Comparison of ENCODE assay signal across 9 cellular contexts in the genomic region with DNA sequence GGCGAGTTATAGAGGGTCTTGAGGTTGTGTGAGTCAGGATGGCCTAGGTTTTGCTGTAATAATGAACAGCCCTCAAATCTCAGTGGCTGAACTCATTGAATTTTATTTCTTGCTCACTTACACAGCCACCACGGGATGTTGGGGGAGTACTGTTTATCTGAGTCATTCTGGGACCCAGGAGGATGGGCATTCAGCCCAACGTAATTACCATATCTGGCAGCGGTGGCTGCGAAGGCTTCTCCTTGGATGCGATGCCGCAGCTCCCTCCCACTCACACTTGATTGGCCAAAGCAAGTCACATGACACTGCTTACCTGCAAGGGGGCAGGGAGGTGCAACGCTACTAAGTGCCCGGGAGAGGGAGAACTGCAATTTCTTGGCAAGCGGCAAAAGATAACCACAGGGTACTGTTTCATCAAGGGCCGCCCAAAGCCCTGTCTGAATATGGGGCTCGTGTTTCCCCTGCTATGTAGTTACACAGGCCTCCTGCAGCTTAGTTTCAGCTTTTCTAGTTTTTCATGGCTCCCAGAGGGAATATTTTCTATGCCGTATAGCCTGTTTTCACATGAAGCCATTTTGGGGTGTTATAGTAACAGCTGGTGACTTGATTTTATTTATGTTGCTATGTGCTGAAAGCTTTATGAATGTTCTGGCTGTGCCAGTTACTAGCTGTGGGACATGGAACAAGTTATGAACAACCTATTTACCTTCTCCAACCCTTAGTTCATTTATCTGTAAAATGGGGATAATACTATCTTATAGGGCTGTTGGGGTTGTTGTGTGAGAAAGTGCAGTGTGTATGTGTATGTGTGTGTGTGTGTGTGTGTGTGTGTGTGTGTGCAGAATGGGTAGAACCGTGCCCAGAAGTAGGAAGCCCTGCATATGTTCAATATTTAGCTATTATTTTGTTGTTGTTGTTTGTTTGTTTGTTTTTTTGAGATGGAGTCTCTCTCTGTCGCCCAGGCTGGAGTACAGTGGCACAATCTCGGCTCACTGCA. TPM values are rescaled to one million over a fixed set of nuclear protein-coding genes. Genes with fewer than 3 reads are reported as not detected.
A peak's percentile ranks its signal among the peaks of the same experiment; 100 is the strongest.
DNase-seq lines count a peak whose midpoint lies in the region; ATAC-seq, FAIRE-seq and TF ChIP-seq lines count a peak whose summit lies in the region.
"Had no signal": no experiment of that assay in that cellular context is flagged by ENCODE, and none has a peak within 500 bp of the region (broad histone marks: within the 10 kb centered on the region; RNA-seq: fewer than 3 reads in every experiment).

No MANE protein-coding gene starts in this region.

- POLR2A ChIA-PET in HepG2 (lab: Yijun Ruan, JAX) = interaction anchor here (1.6 kb wide), 1 partner anchor 13 kb away, joined by 5 read pairs; no protein-coding TSS in a partner anchor

- H4K20me1 ChIP-seq in HepG2 (ENCODE audit: insufficient read depth, low read length) = no peaks in the 10 kb centered on the region

- H3K4me3 Mint-ChIP-seq in T-helper 2 cell treated with Interferon-gamma antibody and Interleukin-4, amounts not matched to agents 5 μg/mL and 100 μg/mL, for 36 hours = no peak overlapping the region
- H3K4me3 Mint-ChIP-seq: activated naive CD8-positive, alpha-beta T cell had no signal

- no peak for FAIRE-seq in HepG2 (lab: Jason Lieb, UNC)

- H3K4me1 Mint-ChIP-seq in T-helper 2 cell treated with Interferon-gamma antibody and Interleukin-4, amounts not matched to agents 5 μg/mL and 100 μg/mL, for 36 hours (ENCODE audit: low read depth) = no peaks in the 10 kb centered on the region

- in situ Hi-C loops in astrocyte of the spinal cord (cut with HindIII; ENCODE audit: low sequenced_read_pairs) (no loop called here), HepG2 (cut with HindIII; ENCODE audit: extremely low pct_ligation_motif_present, low pct_unique_long_range_greater_than_20kb) (no loop called here)

- no peak for TF ChIP-seq EP300 in HepG2 (IDR thresholded peaks at IDR 0.05; ENCODE audit: low read depth in 2 of 2, low read length in 2 of 2)
- no peak for TF ChIP-seq EP300 in HepG2 (CRISPR knock-in tag; IDR thresholded peaks at IDR 0.05; ENCODE audit: borderline replicate concordance)

- H3K79me2 ChIP-seq in HepG2 (ENCODE audit: insufficient read depth, low read length) = no peaks in the 10 kb centered on the region

- H3K4me1 ChIP-seq in RWPE2 (ENCODE audit: insufficient read depth, poor library complexity, severe bottlenecking) = no peaks in the 10 kb centered on the region
- no peaks in the 10 kb centered on the region for H3K4me1 ChIP-seq in HepG2 (ENCODE audit: insufficient read depth, low read length)
- no peaks in the 10 kb centered on the region for H3K4me1 ChIP-seq in testis

- H3K27me3 ChIP-seq in RWPE2 (ENCODE audit: insufficient read depth, poor library complexity, severe bottlenecking) = no peaks in the 10 kb centered on the region
- no peaks in the 10 kb centered on the region for H3K27me3 ChIP-seq in HepG2 (ENCODE audit: control insufficient read depth in 1 of 2, insufficient read depth in 2 of 2, low read length in 2 of 2)
- H3K27me3 ChIP-seq in testis = no peaks in the 10 kb centered on the region

- CTCF ChIA-PET in HepG2 (lab: Yijun Ruan, JAX; ENCODE audit: low intra/inter-chr PET ratio, low total read pairs) = no interaction called here

- DNase-seq in T-helper 2 cell (peak in 4 of 5 experiments; percentile 31 to 90 (median 50)), RWPE2 (ENCODE audit: low spot score) (no peak), astrocyte of the spinal cord (ENCODE audit: low read depth, low spot score) (peak; percentile 88), HepG2 (ENCODE audit: low spot score) (peak; percentile 29), testis (peak; percentile 75), NOMO-1 treated with dmso at 0.1 percent for 144 hours (lab: John Stamatoyannopoulos, UW; ENCODE audit: unreplicated experiment) (no peak), SHP77 treated with DMSO at 0.1 percent for 48 hours (lab: John Stamatoyannopoulos, UW) (no peak)
- DNase-seq in T-helper 2 cell treated with Interferon-gamma antibody and Interleukin-4, amounts not matched to agents 5 μg/mL and 100 μg/mL, for 36 hours (ENCODE audit: low spot score) = no peak

- ATAC-seq in RWPE2 (ENCODE audit: low read depth) (no peak), HepG2 (peak; percentile 29; the same call in 1 of the 3 replicates)

- TF ChIP-seq POLR2A in HepG2 (IDR thresholded peaks at IDR 0.05; ENCODE audit: insufficient read depth in 1 of 2, low read depth in 2 of 2, low read length in 2 of 2) (no peak), testis (IDR thresholded peaks at IDR 0.05) (no peak)

- intact Hi-C loops in HepG2 (cut with micrococcal nuclease; ENCODE audit: unreplicated experiment) = no loop called here
- intact Hi-C loops in testis (cut with DNase I; ENCODE audit: low total_unique reads) = no loop called here

- H3K36me3 ChIP-seq in RWPE2 (ENCODE audit: low read depth) = no peaks in the 10 kb centered on the region; the same call in 1 of the 2 replicates
- H3K36me3 ChIP-seq in HepG2 (replicated peaks in 1 of 2; ENCODE audit: control insufficient read depth in 1 of 2, insufficient read depth in 2 of 2, low read length in 2 of 2) = no peaks in the 10 kb centered on the region
- H3K36me3 ChIP-seq in testis (ENCODE audit: low read depth, missing control alignments) = no peaks in the 10 kb centered on the region

- TF ChIP-seq CTCF in RWPE2 (IDR thresholded peaks at IDR 0.05; ENCODE audit: poor library complexity, severe bottlenecking) (peak; percentile 12), astrocyte of the spinal cord (IDR thresholded peaks at IDR 0.05; ENCODE audit: low read depth, low read length) (peak; percentile 25), HepG2 (CRISPR knock-in tag; IDR thresholded peaks at IDR 0.05) (0 out of 2 replicates have a peak, but pooled peaks have one; percentile 10), testis (IDR thresholded peaks at IDR 0.05) (no peak)

- no peak overlapping the region for H2AFZ ChIP-seq in HepG2 (ENCODE audit: low read length)

- no TSS peak for BruUV-seq in HepG2 (replicated peaks; lab: Mats Ljungman, UMichigan)

- H3K27me3 Mint-ChIP-seq in T-helper 2 cell treated with Interferon-gamma antibody and Interleukin-4, amounts not matched to agents 5 μg/mL and 100 μg/mL, for 36 hours (ENCODE audit: low read depth) = no peaks in the 10 kb centered on the region
- H3K27me3 Mint-ChIP-seq: activated naive CD8-positive, alpha-beta T cell had no signal

- 87% methylated on average over 11 of the region's 16 CpGs for WGBS in HepG2 (ENCODE audit: low lambda C conversion rate)
- 63 to 67% methylated on average over 12 to 16 of the region's 16 CpGs for WGBS in testis, 2 donors

- H3K9me3 Mint-ChIP-seq in T-helper 2 cell treated with Interferon-gamma antibody and Interleukin-4, amounts not matched to agents 5 μg/mL and 100 μg/mL, for 36 hours = no peaks in the 10 kb centered on the region

- peaks cover 23% of the 10 kb centered on the region for H3K36me3 Mint-ChIP-seq in T-helper 2 cell treated with Interferon-gamma antibody and Interleukin-4, amounts not matched to agents 5 μg/mL and 100 μg/mL, for 36 hours (ENCODE audit: low read depth)

- H3K9me3 ChIP-seq in RWPE2 (ENCODE audit: severe bottlenecking) = no peaks in the 10 kb centered on the region
- no peaks in the 10 kb centered on the region for H3K9me3 ChIP-seq in HepG2 (ENCODE audit: low read length)
- no peaks in the 10 kb centered on the region for H3K9me3 ChIP-seq in testis

- H3K9ac ChIP-seq in HepG2 (ENCODE audit: insufficient read depth, low read depth, low read length) = no peak overlapping the region

- H3K27ac ChIP-seq in RWPE2 (ENCODE audit: poor library complexity, severe bottlenecking) (no peak overlapping the region), HepG2 (ENCODE audit: extremely low read length, insufficient read depth, low read length) (no peak overlapping the region), testis (no peak overlapping the region)

- no peak for TF ChIP-seq RAD21 in HepG2 (CRISPR knock-in tag; IDR thresholded peaks at IDR 0.05)

- H3K27ac Mint-ChIP-seq in T-helper 2 cell treated with Interferon-gamma antibody and Interleukin-4, amounts not matched to agents 5 μg/mL and 100 μg/mL, for 36 hours = no peak overlapping the region
- H3K27ac Mint-ChIP-seq: activated naive CD8-positive, alpha-beta T cell had no signal

- H3K4me3 ChIP-seq in RWPE2 (ENCODE audit: severe bottlenecking) (no peak overlapping the region), astrocyte of the spinal cord (ENCODE audit: low read depth, low read length) (no peak overlapping the region), HepG2 (replicated peaks in 1 of 3; ENCODE audit: insufficient read depth in 1 of 3, low read depth in 2 of 3, low read length in 3 of 3) (no peak overlapping the region), testis (no peak overlapping the region)

- H3K4me2 ChIP-seq in HepG2 (ENCODE audit: low read depth, low read length) = no peak overlapping the region

RNA-seq across cellular contexts. Expression of a gene that starts 20.1 kb away (rescaled TPM):
- total RNA-seq in HepG2 (2016; rRNA removed; fragmentation: Illumina TruSeq; extraction: Trizol) (0.39 and 1.1 TPM in 2 replicates), testis (1 to 10 TPM; 5.8 to 7.2 TPM)
- 0.26 and 0.91 TPM in 2 replicates for total RNA-seq in HepG2 (2016; cell fraction: cytosol; rRNA removed; fragmentation: Illumina TruSeq; extraction: Trizol; ENCODE audit: low read depth)
- total RNA-seq in HepG2 (2016; cell fraction: insoluble cytoplasmic fraction; rRNA removed; fragmentation: Illumina TruSeq; extraction: Trizol) = 0.54 and 0.93 TPM in 2 replicates
- 0.43 and 1.00 TPM in 2 replicates for total RNA-seq in HepG2 (2016; cell fraction: membrane; rRNA removed; fragmentation: Illumina TruSeq; extraction: Trizol)
- 0.72 and 0.75 TPM in 2 replicates for total RNA-seq in HepG2 (2016; cell fraction: nucleus; rRNA removed; fragmentation: Illumina TruSeq; extraction: Trizol)
- polyA plus RNA-seq in HepG2 (2011; rRNA removed) (0.18 and 0.44 TPM in 2 replicates), testis (ENCODE audit: insufficient read depth, low read depth, low replicate concordance) (5.1 TPM)
- 0.28 and 0.43 TPM in 2 replicates for polyA plus RNA-seq in HepG2 (2011; cell fraction: cytosol; rRNA removed)
- 2.1 and 2.4 TPM in 2 replicates for polyA plus RNA-seq in HepG2 (2011; cell fraction: nucleus; rRNA removed)
- 2.8 and 3.7 TPM in 2 replicates for polyA plus RNA-seq in HepG2 (2012)
- polyA plus RNA-seq in HepG2 (2016; cell fraction: cytosol; fragmentation: Illumina TruSeq; extraction: Trizol; ENCODE audit: low read depth) = 0.45 and 0.87 TPM in 2 replicates
- 2.2 TPM in 2 replicates for polyA plus RNA-seq in HepG2 (2016; cell fraction: insoluble cytoplasmic fraction; fragmentation: Illumina TruSeq; extraction: Trizol; ENCODE audit: low read depth)
- 0.41 and 0.92 TPM in 2 replicates for polyA plus RNA-seq in HepG2 (2016; cell fraction: membrane; fragmentation: Illumina TruSeq; extraction: Trizol; ENCODE audit: low read depth)
- polyA plus RNA-seq in HepG2 (2016; cell fraction: nucleus; fragmentation: Illumina TruSeq; extraction: Trizol; ENCODE audit: insufficient read depth, low read depth) = 3.7 and 3.8 TPM in 2 replicates
- polyA minus RNA-seq in HepG2 (2011; rRNA and poly(A)+ RNA removed; ENCODE audit: low replicate concordance) = 1.0 and 1.7 TPM in 2 replicates
- polyA minus RNA-seq in HepG2 (2011; cell fraction: cytosol; rRNA and poly(A)+ RNA removed) = 0.59 and 0.70 TPM in 2 replicates
- 0.75 and 0.90 TPM in 2 replicates for polyA minus RNA-seq in HepG2 (2011; cell fraction: nucleus; rRNA and poly(A)+ RNA removed)

RNA-seq across cellular contexts. Expression of a gene that starts 20.4 kb away (rescaled TPM):
- total RNA-seq in HepG2 (2016; rRNA removed; fragmentation: Illumina TruSeq; extraction: Trizol) = 52.1 and 64.4 TPM in 2 replicates
- 7.3 and 8.5 TPM in 2 replicates for total RNA-seq in HepG2 (2016; cell fraction: cytosol; rRNA removed; fragmentation: Illumina TruSeq; extraction: Trizol; ENCODE audit: low read depth)
- total RNA-seq in HepG2 (2016; cell fraction: insoluble cytoplasmic fraction; rRNA removed; fragmentation: Illumina TruSeq; extraction: Trizol) = 44.1 and 72.4 TPM in 2 replicates
- total RNA-seq in HepG2 (2016; cell fraction: membrane; rRNA removed; fragmentation: Illumina TruSeq; extraction: Trizol) = 15.7 and 19.3 TPM in 2 replicates
- 51.4 and 56.6 TPM in 2 replicates for total RNA-seq in HepG2 (2016; cell fraction: nucleus; rRNA removed; fragmentation: Illumina TruSeq; extraction: Trizol)
- 18.3 and 20.1 TPM in 2 replicates for polyA plus RNA-seq in HepG2 (2011; rRNA removed)
- polyA plus RNA-seq in HepG2 (2011; cell fraction: cytosol; rRNA removed) = 9.1 and 11.9 TPM in 2 replicates
- polyA plus RNA-seq in HepG2 (2011; cell fraction: nucleus; rRNA removed) = 92.2 and 135 TPM in 2 replicates
- 11.0 and 27.9 TPM in 2 replicates for polyA plus RNA-seq in HepG2 (2012)
- 6.0 and 7.0 TPM in 2 replicates for polyA plus RNA-seq in HepG2 (2016; cell fraction: cytosol; fragmentation: Illumina TruSeq; extraction: Trizol; ENCODE audit: low read depth)
- 43.0 and 49.8 TPM in 2 replicates for polyA plus RNA-seq in HepG2 (2016; cell fraction: insoluble cytoplasmic fraction; fragmentation: Illumina TruSeq; extraction: Trizol; ENCODE audit: low read depth)
- 7.7 and 11.4 TPM in 2 replicates for polyA plus RNA-seq in HepG2 (2016; cell fraction: membrane; fragmentation: Illumina TruSeq; extraction: Trizol; ENCODE audit: low read depth)
- polyA plus RNA-seq in HepG2 (2016; cell fraction: nucleus; fragmentation: Illumina TruSeq; extraction: Trizol; ENCODE audit: insufficient read depth, low read depth) = 135 and 153 TPM in 2 replicates
- polyA minus RNA-seq in HepG2 (2011; rRNA and poly(A)+ RNA removed; ENCODE audit: low replicate concordance) = 25.6 and 86.4 TPM in 2 replicates
- 11.3 and 17.6 TPM in 2 replicates for polyA minus RNA-seq in HepG2 (2011; cell fraction: cytosol; rRNA and poly(A)+ RNA removed)
- 25.0 and 29.4 TPM in 2 replicates for polyA minus RNA-seq in HepG2 (2011; cell fraction: nucleus; rRNA and poly(A)+ RNA removed)
- total RNA-seq in testis = 10 to 100 TPM; 69.7 to 73.3 TPM
- 51.9 TPM for polyA plus RNA-seq in testis (ENCODE audit: insufficient read depth, low read depth, low replicate concordance)

Comparison
In these comparisons a context has a peak if more than half of its experiments do, and no peak if none do; other contexts are left out.
1. DNase-seq: peak in T-helper 2 cell (4 of 5), astrocyte of the spinal cord (single experiment), HepG2 (single experiment) and testis (single experiment); none in T-helper 2 cell treated with Interferon-gamma antibody and Interleukin-4, amounts not matched to agents 5 μg/mL and 100 μg/mL, for 36 hours (single experiment), RWPE2 (single experiment), NOMO-1 treated with dmso at 0.1 percent for 144 hours (single experiment) and SHP77 treated with DMSO at 0.1 percent for 48 hours (single experiment).
2. CTCF ChIP-seq: peak in RWPE2 (single experiment), astrocyte of the spinal cord (single experiment) and HepG2 (single experiment); none in testis (0 of 3).